ENCODE assay signal across 13 cellular contexts in the genomic region with DNA sequence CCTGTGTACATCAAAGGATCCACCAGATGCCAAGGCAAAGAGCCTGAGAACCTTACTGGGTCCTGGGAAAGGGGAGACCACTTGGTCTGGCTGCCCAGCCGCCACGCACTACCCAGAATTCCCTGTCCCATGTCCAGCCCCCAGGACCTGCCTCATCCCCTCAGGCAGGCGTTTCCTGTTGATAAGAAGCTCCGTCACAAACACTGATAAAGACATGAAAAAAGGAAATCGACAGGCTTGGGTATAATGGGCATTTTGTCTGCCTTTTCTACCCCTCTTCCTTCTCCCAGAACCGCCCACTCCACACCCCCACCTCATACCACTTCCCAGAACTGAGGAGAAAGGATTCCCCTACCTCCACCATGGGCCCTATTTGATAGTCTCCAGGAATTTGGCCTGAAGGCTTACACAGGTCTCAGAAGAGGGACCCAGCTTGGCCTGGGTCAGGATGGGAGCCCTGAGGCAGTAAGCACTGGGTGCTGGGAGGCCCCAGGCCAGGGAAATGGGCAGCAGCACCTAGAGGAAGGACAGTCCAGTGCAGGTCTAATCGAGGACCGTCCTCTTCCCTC. TPM values are rescaled to one million over a fixed set of nuclear protein-coding genes. Genes with fewer than 3 reads are reported as not detected.
DNase-seq lines count a peak whose midpoint lies in the region; ATAC-seq and TF ChIP-seq lines count a peak whose summit lies in the region.
"Had no signal": no experiment of that assay in that cellular context is flagged by ENCODE, and none has a peak within 500 bp of the region (broad histone marks: within the 10 kb centered on the region; RNA-seq: fewer than 3 reads in every experiment).

No MANE protein-coding gene starts in this region.

- DNase-seq in SK-N-DZ (ENCODE audit: low spot score): peak; percentile 50
- no peak for DNase-seq in left ventricle myocardium inferior
- no peak for DNase-seq in smooth muscle cell (lab: John Stamatoyannopoulos, UW; ENCODE audit: unreplicated experiment)
- DNase-seq in RWPE1 (ENCODE audit: low spot score): no peak
- DNase-seq in esophagus squamous epithelium (lab: John Stamatoyannopoulos, UW): no peak
- DNase-seq: cortex of kidney, NCI-H1105 treated with DMSO at 0.1 percent for 48 hours, NCI-H748 treated with DMSO at 0.1 percent for 48 hours, SHP77 had no signal

- H3K79me2 ChIP-seq in smooth muscle cell (ENCODE audit: low read depth): no peaks in the 10 kb centered on the region

- H3K4me1 ChIP-seq in left ventricle myocardium inferior: peaks cover 55% of the 10 kb centered on the region
- H3K4me1 ChIP-seq in smooth muscle cell (ENCODE audit: low read depth): peaks cover 7% of the 10 kb centered on the region
- peaks cover 10 to 29% (median 18%) of the 10 kb centered on the region in 3 donors for H3K4me1 ChIP-seq in esophagus squamous epithelium

- H3K9me3 ChIP-seq in left ventricle myocardium inferior (replicated peaks): no peaks in the 10 kb centered on the region
- H3K9me3 ChIP-seq in smooth muscle cell (replicated peaks; ENCODE audit: low read depth): no peaks in the 10 kb centered on the region
- H3K9me3 ChIP-seq in esophagus squamous epithelium: no peaks in the 10 kb centered on the region
- H3K9me3 ChIP-seq: adrenal gland, pancreas had no signal

- no peak for TF ChIP-seq POLR2A in esophagus squamous epithelium (IDR thresholded peaks at IDR 0.05)

- CTCF ChIA-PET in RWPE1 (lab: Yijun Ruan, JAX): interaction anchor here (0.6 to 1.7 kb wide), 3 partner anchors 11 to 807 kb away, joined by 3 to 5 read pairs (median 3); no protein-coding TSS in a partner anchor

- H3F3A ChIP-seq in smooth muscle cell (ENCODE audit: low read depth): no peaks in the 10 kb centered on the region

- H2AFZ ChIP-seq in smooth muscle cell (ENCODE audit: low read depth): peak overlapping the region; percentile 21

- H3K27ac ChIP-seq in left ventricle myocardium inferior (replicated peaks) (peak overlapping the region; percentile 70), smooth muscle cell (ENCODE audit: low read depth) (no peak overlapping the region), RWPE1 (no peak overlapping the region), esophagus squamous epithelium (peak overlapping the region in 2 of 4 donors; percentile 56 to 64)

- H3K9ac ChIP-seq in smooth muscle cell (ENCODE audit: low read depth): no peak overlapping the region

- intact Hi-C loops in left ventricle myocardium inferior (cut with micrococcal nuclease) (no loop called here), esophagus squamous epithelium (cut with DNase I) (no loop called here)

- no peak overlapping the region for H3K4me2 ChIP-seq in smooth muscle cell

- no peaks in the 10 kb centered on the region for H3K36me3 ChIP-seq in left ventricle myocardium inferior
- no peaks in the 10 kb centered on the region for H3K36me3 ChIP-seq in smooth muscle cell (ENCODE audit: low read depth)
- H3K36me3 ChIP-seq in esophagus squamous epithelium: no peaks in the 10 kb centered on the region
- H3K36me3 ChIP-seq: adrenal gland, pancreas had no signal

- no peak overlapping the region for H3K4me3 ChIP-seq in left ventricle myocardium inferior
- H3K4me3 ChIP-seq in smooth muscle cell: no peak overlapping the region
- H3K4me3 ChIP-seq in esophagus squamous epithelium: no peak overlapping the region
- H3K4me3 ChIP-seq: adrenal gland, pancreas had no signal

- ATAC-seq in GM21529 (IDR thresholded peaks at IDR 0.05; ENCODE audit: unreplicated experiment): no peak

- H4K20me1 ChIP-seq in smooth muscle cell (ENCODE audit: low read depth): no peaks in the 10 kb centered on the region

- POLR2A ChIA-PET in RWPE1 (lab: Yijun Ruan, JAX; ENCODE audit: low non-redundant PET): interaction anchor here (0.6 kb wide), 1 partner anchor 55 kb away, joined by 3 read pairs; no protein-coding TSS in a partner anchor

- H3K27me3 ChIP-seq in left ventricle myocardium inferior (ENCODE audit: low read depth) (no peaks in the 10 kb centered on the region), smooth muscle cell (ENCODE audit: low read depth) (no peaks in the 10 kb centered on the region), esophagus squamous epithelium (no peaks in the 10 kb centered on the region)
- H3K27me3 ChIP-seq: adrenal gland, pancreas had no signal

- TF ChIP-seq CTCF in left ventricle myocardium inferior (IDR thresholded peaks at IDR 0.05; ENCODE audit: borderline replicate concordance): no peak
- no peak for TF ChIP-seq CTCF in smooth muscle cell (IDR thresholded peaks at IDR 0.05; ENCODE audit: borderline replicate concordance, insufficient read depth, poor library complexity, severe bottlenecking)
- no peak for TF ChIP-seq CTCF in RWPE1 (conservative IDR thresholded peaks at IDR 0.05; ENCODE audit: low read depth)
- no peak for TF ChIP-seq CTCF in esophagus squamous epithelium (IDR thresholded peaks at IDR 0.05)

- WGBS in smooth muscle cell (ENCODE audit: low lambda C conversion rate): 45% methylated on average over 8 of the region's 8 CpGs
- 59 to 68% methylated on average over 6 to 8 of the region's 8 CpGs for WGBS in esophagus squamous epithelium, 2 donors

RNA-seq across cellular contexts. Expression of a gene that starts 18.8 kb away (rescaled TPM):
- polyA plus RNA-seq in SK-N-DZ (2014; cell fraction: cytosol; rRNA removed): 24.4 and 26.5 TPM in 2 replicates
- polyA plus RNA-seq in SK-N-DZ (2014; cell fraction: nucleus; rRNA removed): 25.3 and 33.4 TPM in 2 replicates
- 36.9 TPM for total RNA-seq in left ventricle myocardium inferior
- total RNA-seq in smooth muscle cell: 10.3 and 10.4 TPM in 2 replicates
- polyA plus RNA-seq in smooth muscle cell: 7.3 and 8.4 TPM in 2 replicates
- total RNA-seq in esophagus squamous epithelium: 10 to 100 TPM in 3 of 4 donors, 1 to 10 TPM in 1; 2.0 to 71.3 (median 14.5) TPM
- total RNA-seq: CD4-positive, alpha-beta T cell had no signal

RNA-seq across cellular contexts. Expression of a gene that starts 25.4 kb away (rescaled TPM):
- polyA plus RNA-seq in SK-N-DZ (2014; cell fraction: cytosol; rRNA removed): 23.8 and 24.9 TPM in 2 replicates
- 16.1 and 25.1 TPM in 2 replicates for polyA plus RNA-seq in SK-N-DZ (2014; cell fraction: nucleus; rRNA removed)
- total RNA-seq in left ventricle myocardium inferior (8.5 TPM), smooth muscle cell (4.0 and 6.0 TPM in 2 replicates), esophagus squamous epithelium (10 to 100 TPM; 11.4 to 31.7 (median 16.8) TPM)
- 1.9 and 2.8 TPM in 2 replicates for polyA plus RNA-seq in smooth muscle cell

RNA-seq across cellular contexts. Expression of a gene that starts 38.2 kb away (rescaled TPM):
- polyA plus RNA-seq in SK-N-DZ (2014; cell fraction: cytosol; rRNA removed): 0.15 TPM in 1 of 2 replicates, not detected in the other
- polyA plus RNA-seq in SK-N-DZ (2014; cell fraction: nucleus; rRNA removed): 0.27 TPM in 1 of 2 replicates, not detected in the other
- total RNA-seq in left ventricle myocardium inferior: not detected
- 0.04 TPM in 1 of 2 replicates, not detected in the other for total RNA-seq in smooth muscle cell
- 0.89 and 1.3 TPM in 2 replicates for polyA plus RNA-seq in smooth muscle cell
- under 1 TPM in 1 of 4 donors, not detected in 3; 0.70 TPM for total RNA-seq in esophagus squamous epithelium
- total RNA-seq: CD4-positive, alpha-beta T cell; pancreas had no signal
- polyA plus RNA-seq: pancreas had no signal
